18 cellular contexts compared by ENCODE assay signal in genomic region chr3:153144779-153145178, GRCh38. TPM values are rescaled to one million over a fixed set of nuclear protein-coding genes. Genes with fewer than 3 reads are reported as not detected.
DNase-seq lines count a peak whose midpoint lies in the region; ATAC-seq, FAIRE-seq and TF ChIP-seq lines count a peak whose summit lies in the region.
"Had no signal": no experiment of that assay in that cellular context is flagged by ENCODE, and none has a peak within 500 bp of the region (broad histone marks: within the 10 kb centered on the region; RNA-seq: fewer than 3 reads in every experiment).

No MANE protein-coding gene starts in this region.

- no peaks in the 10 kb centered on the region for H3K79me2 ChIP-seq in K562 (ENCODE audit: control insufficient read depth, insufficient read depth, low read length)

- H3K9me3 Mint-ChIP-seq in immature natural killer cell, result no peaks in the 10 kb centered on the region

- H2BK15ac ChIP-seq in IMR-90 (ENCODE audit: low read depth, low read length), result no peak overlapping the region

- DNase-seq in A549 (ENCODE audit: low read depth in 1 of 2, low spot score in 1 of 2) (no peak), IMR-90 (peak; percentile 62), K562 (ENCODE audit: extremely low read depth in 1 of 4, low spot score in 3 of 4) (no peak), hepatic stellate cell (ENCODE audit: low spot score) (peak; percentile 19), immature natural killer cell (no peak), NCI-H446 (lab: John Stamatoyannopoulos, UW) (no peak), posterior vena cava (ENCODE audit: low spot score) (no peak)
- DNase-seq in stimulated activated CD8-positive, alpha-beta memory T cell treated with anti-CD3 and anti-CD28 coated beads, Interleukin-4, amount 100 ng/mL, for 48 hours, result no peak
- DNase-seq: activated effector memory CD4-positive, alpha-beta T cell treated with Interleukin-2 at 50 U/mL for 16 hours; midbrain; NCI-H187; NCI-H774; occipital lobe; SHP77 treated with DMSO at 0.1 percent for 48 hours; stimulated activated CD4-positive, alpha-beta T cell treated with anti-CD3 and anti-CD28 coated beads, Interleukin-15, amount 100 ng/mL, for 24 hours had no signal

- TF ChIP-seq RAD21 in A549 (conservative IDR thresholded peaks at IDR 0.05 in 1 of 2, IDR thresholded peaks at IDR 0.05 in 1 of 2) (no peak), IMR-90 (IDR thresholded peaks at IDR 0.05; ENCODE audit: low read length) (no peak), K562 (CRISPR knock-in tag; conservative IDR thresholded peaks at IDR 0.05 in 1 of 2, IDR thresholded peaks at IDR 0.05 in 1 of 2) (no peak)

- no peak overlapping the region for H2BK20ac ChIP-seq in IMR-90 (ENCODE audit: low read depth, low read length)

- 56% methylated on average over 1 of the region's 1 CpG for WGBS in A549 (ENCODE audit: missing lambda C conversion rate)
- no CpG with 5 or more reads among the region's 1 CpG for WGBS in IMR-90 (ENCODE audit: extremely low coverage in 2 of 2, insufficient read length in 1 of 2), 2 experiments
- 38% methylated on average over 1 of the region's 1 CpG for WGBS in K562 (ENCODE audit: insufficient coverage, low coverage, missing lambda C conversion rate)

- H2AK9ac ChIP-seq in IMR-90 (replicated peaks; ENCODE audit: low read depth, low read length, poor library complexity), result no peak overlapping the region

- no peaks in the 10 kb centered on the region for H3K79me1 ChIP-seq in IMR-90 (ENCODE audit: low read depth in 1 of 2, low read length in 2 of 2)

- no peaks in the 10 kb centered on the region; the same call in 1 of the 2 replicates for H3K9me1 ChIP-seq in IMR-90 (ENCODE audit: insufficient read depth, low read length)
- no peaks in the 10 kb centered on the region for H3K9me1 ChIP-seq in K562 (ENCODE audit: control insufficient read depth, insufficient read depth, low read length)

- no peak overlapping the region for H3K4me3 Mint-ChIP-seq in immature natural killer cell
- H3K4me3 Mint-ChIP-seq: brain had no signal

- H3K9ac ChIP-seq in IMR-90 (ENCODE audit: low read depth, low read length), result no peak overlapping the region; the same call in 1 of the 2 replicates
- no peak overlapping the region for H3K9ac ChIP-seq in K562 (ENCODE audit: insufficient read depth in 1 of 2, low read depth in 2 of 2, low read length in 2 of 2)

- FAIRE-seq in A549 (lab: Jason Lieb, UNC) (no peak), K562 (lab: Jason Lieb, UNC) (no peak)
- FAIRE-seq: D721Med had no signal

- H3K36me3 Mint-ChIP-seq in immature natural killer cell, result no peaks in the 10 kb centered on the region
- H3K36me3 Mint-ChIP-seq: brain had no signal

- peak overlapping the region; percentile 95; the same call in 1 of the 2 replicates for H3K18ac ChIP-seq in IMR-90 (ENCODE audit: low read depth, low read length)

- peak overlapping the region; percentile 94 for H4K5ac ChIP-seq in IMR-90 (ENCODE audit: low read depth, low read length)

- no peak overlapping the region for H3K14ac ChIP-seq in IMR-90 (replicated peaks; ENCODE audit: low read depth, low read length)

- ATAC-seq in A549, result no peak
- peak; percentile 49 for ATAC-seq in IMR-90 (ENCODE audit: low read depth)
- ATAC-seq in K562, result no peak

- H3K36me3 ChIP-seq in IMR-90 (ENCODE audit: control insufficient read depth, insufficient read depth, low read length) (no peaks in the 10 kb centered on the region), K562 (ENCODE audit: control insufficient read depth, insufficient read depth, low read length) (no peaks in the 10 kb centered on the region)
- H3K36me3 ChIP-seq: thoracic aorta had no signal

- H3K4me1 ChIP-seq in A549, result peaks cover 55% of the 10 kb centered on the region
- H3K4me1 ChIP-seq in IMR-90 (ENCODE audit: control insufficient read depth, insufficient read depth, low read length), result peaks cover 7% of the 10 kb centered on the region
- no peaks in the 10 kb centered on the region for H3K4me1 ChIP-seq in K562 (replicated peaks in 1 of 2; ENCODE audit: control insufficient read depth in 2 of 2, insufficient read depth in 2 of 2, low read length in 2 of 2)

- intact Hi-C loops in IMR-90 (cut with micrococcal nuclease) (no loop called here), K562 (cut with micrococcal nuclease) (no loop called here), posterior vena cava (cut with DNase I) (no loop called here)

- peak overlapping the region; percentile 75 for H2BK5ac ChIP-seq in IMR-90 (ENCODE audit: low read depth, low read length, poor library complexity, severe bottlenecking)

- H2AFZ ChIP-seq in IMR-90 (replicated peaks; ENCODE audit: low read length, poor library complexity), result no peak overlapping the region
- H2AFZ ChIP-seq in K562 (ENCODE audit: low read depth, low read length), result no peak overlapping the region

- CTCF ChIA-PET in A549 (lab: Yijun Ruan, JAX), result no interaction called here
- CTCF ChIA-PET in IMR-90 (lab: Yijun Ruan, JAX), result no interaction called here
- CTCF ChIA-PET in K562 (lab: Yijun Ruan, JAX; ENCODE audit: low intra/inter-chr PET ratio), result no interaction called here

- peak overlapping the region; percentile 40 for H3K4me2 ChIP-seq in A549
- H3K4me2 ChIP-seq in IMR-90 (ENCODE audit: low read depth, low read length), result peak overlapping the region; percentile 56; the same call in 1 of the 2 replicates
- H3K4me2 ChIP-seq in K562 (ENCODE audit: insufficient read depth, low read length), result no peak overlapping the region

- peak overlapping the region in 1 of 6 donors; percentile 30 for H3K27ac Mint-ChIP-seq in immature natural killer cell

- no peaks in the 10 kb centered on the region for H3K9me3 ChIP-seq in A549
- H3K9me3 ChIP-seq in IMR-90 (ENCODE audit: control insufficient read depth, insufficient read depth, low read length), result no peaks in the 10 kb centered on the region
- H3K9me3 ChIP-seq in K562 (replicated peaks; ENCODE audit: control insufficient read depth, insufficient read depth, low read depth, low read length), result no peaks in the 10 kb centered on the region; the same call in 1 of the 2 replicates
- H3K9me3 ChIP-seq: thoracic aorta had no signal

- peaks cover 0 to 2% (median 1%) of the 10 kb centered on the region in 3 donors for H3K27me3 Mint-ChIP-seq in immature natural killer cell (ENCODE audit: low read depth in 3 of 3)

- no peaks in the 10 kb centered on the region for H3K27me3 ChIP-seq in IMR-90 (ENCODE audit: control insufficient read depth, insufficient read depth, low read length)
- no peaks in the 10 kb centered on the region for H3K27me3 ChIP-seq in K562 (ENCODE audit: control insufficient read depth in 2 of 2, insufficient read depth in 2 of 2, low read length in 2 of 2)

- H3K4me3 ChIP-seq in A549 (no peak overlapping the region), IMR-90 (ENCODE audit: insufficient read depth, low read depth, low read length) (no peak overlapping the region), K562 (no peak overlapping the region)
- H3K4me3 ChIP-seq: thoracic aorta had no signal

- TF ChIP-seq POLR2A in A549 (IDR thresholded peaks at IDR 0.05; ENCODE audit: low read length) (no peak), IMR-90 (IDR thresholded peaks at IDR 0.05; ENCODE audit: low read depth, low read length) (no peak), K562 (conservative IDR thresholded peaks at IDR 0.05) (no peak)

- BruUV-seq in IMR-90 (replicated peaks; lab: Mats Ljungman, UMichigan) (no TSS peak), K562 (replicated peaks; lab: Mats Ljungman, UMichigan) (no TSS peak)

- H3K23ac ChIP-seq in IMR-90 (ENCODE audit: low read depth, low read length), result no peak overlapping the region

- no peak overlapping the region for H3K4ac ChIP-seq in IMR-90 (ENCODE audit: low read depth, low read length)

- no peak overlapping the region for H4K91ac ChIP-seq in IMR-90 (ENCODE audit: insufficient read depth, low read depth, low read length)

- peaks cover 15 to 22% of the 10 kb centered on the region in 2 donors for H3K4me1 Mint-ChIP-seq in immature natural killer cell

- H3K27ac ChIP-seq in A549 (peak overlapping the region; percentile 50 to 76), IMR-90 (ENCODE audit: insufficient read depth, low read length) (peak overlapping the region; percentile 88), K562 (ENCODE audit: extremely low read depth, low read depth, low read length) (no peak overlapping the region)
- H3K27ac ChIP-seq: thoracic aorta had no signal

- peak overlapping the region in 1 of 2 experiments; percentile 62; a peak in 1 of 4 replicates for H4K8ac ChIP-seq in IMR-90 (ENCODE audit: low read depth in 2 of 2, low read length in 2 of 2)

- H4K20me1 ChIP-seq in IMR-90 (ENCODE audit: insufficient read depth, low read length) (no peaks in the 10 kb centered on the region), K562 (replicated peaks; ENCODE audit: control insufficient read depth, insufficient read depth, low read length) (no peaks in the 10 kb centered on the region)

- H2BK120ac ChIP-seq in IMR-90 (ENCODE audit: low read depth, low read length), result peak overlapping the region; percentile 84

- in situ Hi-C loops in IMR-90 (cut with MboI; ENCODE audit: low sequenced_read_pairs) (no loop called here), K562 (cut with MboI) (no loop called here)

- dilution Hi-C loops in IMR-90 (cut with HindIII; ENCODE audit: low sequenced_read_pairs, unreplicated experiment), result no loop called here

- TF ChIP-seq CTCF in A549 (IDR thresholded peaks at IDR 0.05) (no peak), IMR-90 (conservative IDR thresholded peaks at IDR 0.05; ENCODE audit: low read depth, low read length) (no peak), K562 (IDR thresholded peaks at IDR 0.05 in 2 of 3, conservative IDR thresholded peaks at IDR 0.05 in 1 of 3; ENCODE audit: insufficient read depth in 2 of 3, low read depth in 1 of 3, low read length in 3 of 3) (no peak)

- POLR2A ChIA-PET in A549 (lab: Yijun Ruan, JAX) (interaction anchor here (8.6 kb wide), 1 partner anchor 16 kb away, joined by 92 read pairs; the partner anchor contains the start of gene RAP2B), IMR-90 (lab: Charles Lee; ENCODE audit: unreplicated experiment) (no interaction called here), K562 (lab: Yijun Ruan, JAX) (no interaction called here)

- no peak for TF ChIP-seq EP300 in A549 (IDR thresholded peaks at IDR 0.05)
- no peak for TF ChIP-seq EP300 in K562 (IDR thresholded peaks at IDR 0.05; ENCODE audit: low read length)

- H3K56ac ChIP-seq in IMR-90 (ENCODE audit: extremely low read depth, insufficient read depth, low read length), result peak overlapping the region; percentile 68; the same call in 1 of the 2 replicates

- H2AK5ac ChIP-seq in IMR-90 (ENCODE audit: low read depth, low read length), result no peak overlapping the region

RNA-seq across cellular contexts. Expression of gene RAP2B, which starts 17.2 kb away (rescaled TPM):
- polyA plus RNA-seq in A549 (2011; rRNA removed) (5.7 and 6.7 TPM in 2 replicates), A549 (2017; fragmentation: RNase III; extraction: RNeasy Plus Mini Kit Qiagen cat#74134 plus additional on column Dnase treatment) (5.4 to 5.9 TPM (median 5.6 TPM) in 3 replicates), IMR-90 (2012; rRNA removed) (6.1 and 6.6 TPM in 2 replicates), K562 (2011; rRNA removed) (11.3 and 13.9 TPM in 2 replicates), K562 (2014; fragmentation: Illumina TruSeq; extraction: Trizol) (9.4 and 9.8 TPM in 2 replicates), K562 (2014; fragmentation: Nextera tagmentation; extraction: Ambion mirVana) (10 to 100 TPM; 14.1 to 31.2 TPM), K562 (2014; rRNA removed) (12.3 and 12.9 TPM in 2 replicates), immature natural killer cell (10 to 100 TPM; 15.9 to 29.8 (median 23.2) TPM)
- 4.6 TPM in 2 replicates for polyA plus RNA-seq in A549 (2012; cell fraction: cytosol; rRNA removed)
- polyA plus RNA-seq in A549 (2012; cell fraction: nucleus; rRNA removed), result 2.7 and 3.1 TPM in 2 replicates
- polyA minus RNA-seq in A549 (2011; rRNA and poly(A)+ RNA removed), result 8.8 and 11.2 TPM in 2 replicates
- total RNA-seq in IMR-90 (2012; rRNA removed) (12.4 and 18.1 TPM in 2 replicates), K562 (2014; rRNA removed) (24.1 and 26.0 TPM in 2 replicates), K562 (2014; rRNA removed; fragmentation: Illumina TruSeq; extraction: Trizol) (15.8 and 18.9 TPM in 2 replicates), K562 (2015; rRNA removed; fragmentation: Illumina TruSeq; extraction: Trizol) (17.2 and 17.6 TPM in 2 replicates), K562 (2021) (27.9 and 30.0 TPM in 2 replicates), posterior vena cava (10 to 100 TPM; 10.7 to 14.1 TPM)
- 6.3 and 6.4 TPM in 2 replicates for polyA plus RNA-seq in IMR-90 (2012; cell fraction: cytosol; rRNA removed)
- 2.0 and 2.1 TPM in 2 replicates for polyA plus RNA-seq in IMR-90 (2012; cell fraction: nucleus; rRNA removed; ENCODE audit: low replicate concordance)
- 16.2 and 18.9 TPM in 2 replicates for total RNA-seq in K562 (2011; cell fraction: chromatin; rRNA removed; ENCODE audit: low replicate concordance)
- 17.4 and 18.3 TPM in 2 replicates for total RNA-seq in K562 (2011; cell fraction: nucleolus; rRNA removed)
- 24.3 and 34.3 TPM in 2 replicates for total RNA-seq in K562 (2011; cell fraction: nucleoplasm; rRNA removed)
- 14.5 and 18.0 TPM in 2 replicates for polyA plus RNA-seq in K562 (2011; cell fraction: cytosol; rRNA removed)
- polyA plus RNA-seq in K562 (2011; cell fraction: nucleus; rRNA removed), result 9.8 and 12.2 TPM in 2 replicates
- polyA plus RNA-seq in K562 (2012), result 9.2 and 15.0 TPM in 2 replicates
- 25.3 and 30.5 TPM in 2 replicates for polyA minus RNA-seq in K562 (2011; rRNA and poly(A)+ RNA removed)
- polyA minus RNA-seq in K562 (2011; cell fraction: cytosol; rRNA and poly(A)+ RNA removed), result 33.8 and 35.9 TPM in 2 replicates
- 19.1 and 28.9 TPM in 2 replicates for polyA minus RNA-seq in K562 (2011; cell fraction: nucleus; rRNA and poly(A)+ RNA removed)

Comparison
In these comparisons a context has a peak if more than half of its experiments do, and no peak if none do; other contexts are left out.
1. DNase-seq: peak in IMR-90 (single experiment) and hepatic stellate cell (single experiment); none in A549 (0 of 2), K562 (0 of 4), immature natural killer cell (0 of 3), NCI-H446 (0 of 2), posterior vena cava (single experiment) and stimulated activated CD8-positive, alpha-beta memory T cell treated with anti-CD3 and anti-CD28 coated beads, Interleukin-4, amount 100 ng/mL, for 48 hours (single experiment).
2. Of the 35 proteins assayed by ChIP-seq in both K562 and A549: peak only in K562: none; only in A549: none; in both: MAFK; in neither: 34.